Comparison of ENCODE assay signal across 8 cellular contexts in genomic region chr20:48846516-48847492, GRCh38. TPM values are rescaled to one million over a fixed set of nuclear protein-coding genes. Genes with fewer than 3 reads are reported as not detected.
DNase-seq lines count a peak whose midpoint lies in the region; ATAC-seq and TF ChIP-seq lines count a peak whose summit lies in the region.

No MANE protein-coding gene starts in this region.

- no peak for TF ChIP-seq CTCF in HFFc6 (IDR thresholded peaks at IDR 0.05)

- H3K36me3 Mint-ChIP-seq in HFFc6 (ENCODE audit: low read depth), result no peaks in the 10 kb centered on the region

- H3K27me3 Mint-ChIP-seq in HFFc6 (ENCODE audit: insufficient read depth), result peaks cover 9% of the 10 kb centered on the region

- ATAC-seq in GM19328 (IDR thresholded peaks at IDR 0.05; ENCODE audit: unreplicated experiment) (peak; percentile 84), HG03135 (IDR thresholded peaks at IDR 0.05; ENCODE audit: unreplicated experiment) (peak; percentile 92)

- peaks cover 46% of the 10 kb centered on the region for H3K4me1 Mint-ChIP-seq in HFFc6 (ENCODE audit: low read depth)

- no peak overlapping the region for H3K27ac Mint-ChIP-seq in HFFc6

- DNase-seq in GF-D8 (lab: John Stamatoyannopoulos, UW), result peak; percentile 41
- peak; percentile 55 for DNase-seq in SKM-1 treated with dmso at 0.1 percent for 144 hours (lab: John Stamatoyannopoulos, UW; ENCODE audit: unreplicated experiment)
- DNase-seq in globus pallidus (ENCODE audit: low spot score), result peak; percentile 47
- DNase-seq in kidney tubule cell (ENCODE audit: low spot score), result no peak
- DNase-seq in HFFc6, result no peak
- DNase-seq in HuH-7 (ENCODE audit: low spot score), result no peak

- H3K4me3 Mint-ChIP-seq in HFFc6, result no peak overlapping the region

- no peaks in the 10 kb centered on the region for H3K9me3 Mint-ChIP-seq in HFFc6

RNA-seq across cellular contexts. Expression of gene PREX1, which starts 19.0 kb away (rescaled TPM):
- 1 to 10 TPM; 1.8 to 4.1 (median 2.8) TPM for total RNA-seq in HFFc6 (2021; fragmentation: NEBNext Ultra II Directional; extraction: Animal tissue kit (Norgen Biotek cat#: 25700))

Comparison
In these comparisons a context has a peak if more than half of its experiments do, and no peak if none do; other contexts are left out.
1. DNase-seq: peak in GF-D8 (single experiment), SKM-1 treated with dmso at 0.1 percent for 144 hours (single experiment) and globus pallidus (single experiment); none in kidney tubule cell (single experiment), HFFc6 (single experiment) and HuH-7 (single experiment).